Comparison of ENCODE assay signal across 8 cellular contexts in the genomic region with DNA sequence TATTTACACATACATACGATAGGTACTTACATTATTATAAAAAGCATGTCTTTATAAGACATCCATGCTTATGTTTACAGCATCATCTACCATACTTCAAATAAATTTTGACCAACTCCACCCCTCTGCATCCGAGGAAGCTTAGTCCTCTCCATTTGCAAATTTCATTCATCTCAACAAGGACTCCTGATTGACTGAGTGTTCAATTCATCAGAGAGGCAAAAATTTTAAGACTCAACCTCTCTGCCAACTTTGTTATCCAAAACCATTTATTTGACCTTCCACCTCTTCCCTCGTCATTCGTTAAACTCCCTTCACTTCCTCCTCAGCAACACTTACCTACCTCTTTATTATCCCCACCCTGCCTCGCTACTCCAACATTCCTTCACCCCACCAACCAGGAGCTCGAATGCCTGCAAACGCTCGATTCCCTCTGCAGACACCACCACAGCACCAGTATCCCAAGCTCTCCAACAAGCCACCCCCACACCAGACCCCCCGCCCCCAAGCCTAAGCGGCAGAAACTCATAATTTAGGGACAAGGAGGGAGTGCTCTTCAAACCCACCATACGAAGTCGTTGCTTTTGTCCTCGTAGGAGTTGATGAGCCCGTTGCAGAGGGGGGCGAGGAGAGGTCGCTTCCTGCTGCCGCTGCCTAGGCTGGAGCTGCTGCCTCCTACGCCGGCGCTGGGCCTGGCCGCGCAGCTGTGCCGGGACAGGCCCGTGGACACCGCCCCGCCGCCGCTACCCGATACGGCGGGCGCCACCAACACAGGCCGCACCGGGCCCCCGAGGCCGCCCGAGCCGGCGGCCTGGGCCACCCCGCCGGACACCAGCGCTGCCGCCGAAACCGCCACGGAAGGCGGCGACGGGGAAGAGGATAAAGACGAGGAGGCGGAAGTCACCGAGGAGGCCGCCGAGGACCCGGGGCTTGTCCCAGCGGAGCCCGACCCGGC. TPM values are rescaled to one million over a fixed set of nuclear protein-coding genes. Genes with fewer than 3 reads are reported as not detected.
A peak's percentile ranks its signal among the peaks of the same experiment; 100 is the strongest.
DNase-seq lines count a peak whose midpoint lies in the region; ATAC-seq, FAIRE-seq and TF ChIP-seq lines count a peak whose summit lies in the region.

No MANE protein-coding gene starts in this region.

- H3K9me3 ChIP-seq in A549 (no peaks in the 10 kb centered on the region), tibial artery (no peaks in the 10 kb centered on the region)

- no peaks in the 10 kb centered on the region for H3K27me3 Mint-ChIP-seq in activated T-cell treated with anti-CD3 and anti-CD28 coated beads, Interleukin-2, amount 50 U/mL, for 4 hours (ENCODE audit: low read depth)
- H3K27me3 Mint-ChIP-seq in naive thymus-derived CD8-positive, alpha-beta T cell: peaks cover 0 to 4% (median 0%) of the 10 kb centered on the region in 5 donors

- WGBS in A549 (ENCODE audit: missing lambda C conversion rate): 2% methylated on average over 20 of the region's 58 CpGs

- POLR2A ChIA-PET in A549 (lab: Yijun Ruan, JAX): no interaction called here
- POLR2A ChIA-PET in naive thymus-derived CD8-positive, alpha-beta T cell (lab: Charles Lee): no interaction called here

- TF ChIP-seq POLR2A in A549 (IDR thresholded peaks at IDR 0.05; ENCODE audit: low read length): no peak

- H3K4me2 ChIP-seq in A549: peak overlapping the region; percentile 74

- H3K27ac Mint-ChIP-seq in naive thymus-derived CD8-positive, alpha-beta T cell: peak overlapping the region; percentile 69 to 99 (median 95)

- H3K9me3 Mint-ChIP-seq in activated T-cell treated with anti-CD3 and anti-CD28 coated beads, Interleukin-2, amount 50 U/mL, for 4 hours: no peaks in the 10 kb centered on the region
- no peaks in the 10 kb centered on the region for H3K9me3 Mint-ChIP-seq in naive thymus-derived CD8-positive, alpha-beta T cell

- TF ChIP-seq CTCF in A549 (IDR thresholded peaks at IDR 0.05) (no peak), GM06990 (IDR thresholded peaks at IDR 0.05; ENCODE audit: insufficient read depth, low read length, poor library complexity, severe bottlenecking) (no peak), fibroblast of mammary gland (conservative IDR thresholded peaks at IDR 0.05; ENCODE audit: control insufficient read depth, insufficient read depth, low read depth, low read length) (no peak), tibial artery (IDR thresholded peaks at IDR 0.05) (no peak)

- H3K4me3 ChIP-seq in A549: peak overlapping the region; percentile 86
- peak overlapping the region; percentile 77 for H3K4me3 ChIP-seq in GM06990 (replicated peaks; ENCODE audit: low read depth, low read length)
- H3K4me3 ChIP-seq in fibroblast of mammary gland (ENCODE audit: control insufficient read depth, low read depth, low read length): peak overlapping the region; percentile 78
- peak overlapping the region; percentile 89 to 95 for H3K4me3 ChIP-seq in tibial artery

- no peak for TF ChIP-seq EP300 in A549 (IDR thresholded peaks at IDR 0.05)

- DNase-seq in A549 (ENCODE audit: low read depth in 1 of 2, low spot score in 1 of 2) (peak; percentile 25 to 52), GM06990 (ENCODE audit: extremely low read depth, insufficient read length) (no peak), NCI-H1694 (lab: John Stamatoyannopoulos, UW) (peak; percentile 28), fibroblast of mammary gland (ENCODE audit: low read depth) (peak; percentile 24), tibial artery (peak in 1 of 2 donors; percentile 67)
- peak; percentile 20 for DNase-seq in activated T-cell treated with anti-CD3 and anti-CD28 coated beads, Interleukin-2, amount 50 U/mL, for 4 hours
- DNase-seq in naive thymus-derived CD8-positive, alpha-beta T cell: peak in 5 of 10 donors; percentile 40 to 68 (median 49)

- H3K4me1 ChIP-seq in A549 (peaks cover 17% of the 10 kb centered on the region; the same call in 2 of the 3 replicates), tibial artery (peaks cover 0 to 42% (median 22%) of the 10 kb centered on the region in 4 donors)

- H3K36me3 ChIP-seq in GM06990 (ENCODE audit: control insufficient read depth, insufficient read depth, low read length) (no peaks in the 10 kb centered on the region), tibial artery (no peaks in the 10 kb centered on the region)

- peak overlapping the region; percentile 99 for H3K4me3 Mint-ChIP-seq in activated T-cell treated with anti-CD3 and anti-CD28 coated beads, Interleukin-2, amount 50 U/mL, for 4 hours
- H3K4me3 Mint-ChIP-seq in naive thymus-derived CD8-positive, alpha-beta T cell: peak overlapping the region; percentile 86 to 100 (median 98)

- H3K27me3 ChIP-seq in GM06990 (replicated peaks; ENCODE audit: control insufficient read depth, insufficient read depth, low read length) (no peaks in the 10 kb centered on the region), tibial artery (no peaks in the 10 kb centered on the region)

- TF ChIP-seq RAD21 in A549 (conservative IDR thresholded peaks at IDR 0.05 in 1 of 2, IDR thresholded peaks at IDR 0.05 in 1 of 2): no peak

- FAIRE-seq in A549 (lab: Jason Lieb, UNC): no peak

- peaks cover 6% of the 10 kb centered on the region for H3K36me3 Mint-ChIP-seq in activated T-cell treated with anti-CD3 and anti-CD28 coated beads, Interleukin-2, amount 50 U/mL, for 4 hours (ENCODE audit: insufficient read depth)
- H3K36me3 Mint-ChIP-seq in naive thymus-derived CD8-positive, alpha-beta T cell: peaks cover 0 to 5% (median 4%) of the 10 kb centered on the region in 3 donors

- H3K27ac ChIP-seq in A549 (peak overlapping the region; percentile 92 to 96), tibial artery (peak overlapping the region; percentile 93 to 97)

- intact Hi-C loops in tibial artery (cut with DNase I; ENCODE audit: low total_unique reads): no loop called here

- CTCF ChIA-PET in A549 (lab: Yijun Ruan, JAX): no interaction called here

- peak; percentile 62 to 67 for ATAC-seq in A549
- peak; percentile 18 for ATAC-seq in HG02678 (IDR thresholded peaks at IDR 0.05; ENCODE audit: unreplicated experiment)
- ATAC-seq in activated T-cell treated with anti-CD3 and anti-CD28 coated beads, Interleukin-2, amount 50 U/mL, for 4 hours: peak; percentile 19 to 24
- ATAC-seq in naive thymus-derived CD8-positive, alpha-beta T cell: peak; percentile 26 to 29

- H3K4me1 Mint-ChIP-seq in activated T-cell treated with anti-CD3 and anti-CD28 coated beads, Interleukin-2, amount 50 U/mL, for 4 hours (ENCODE audit: low read depth): peaks cover 40% of the 10 kb centered on the region
- peaks cover 28 to 62% (median 50%) of the 10 kb centered on the region in 4 donors for H3K4me1 Mint-ChIP-seq in naive thymus-derived CD8-positive, alpha-beta T cell

TF ChIP-seq in A549, 52 proteins besides CTCF, POLR2A, EP300 and RAD21:
- no peak for TF ChIP-seq ESRRA (IDR thresholded peaks at IDR 0.05; ENCODE audit: borderline replicate concordance, low read length)
- TF ChIP-seq PHF8 (IDR thresholded peaks at IDR 0.05; ENCODE audit: borderline replicate concordance, low read depth): peak; percentile 28; the same call in 1 of the 2 replicates

RNA-seq across cellular contexts. Expression of a gene that starts 0.8 kb away (rescaled TPM):
- polyA plus RNA-seq in A549 (2011; rRNA removed) (37.9 and 42.0 TPM in 2 replicates), A549 (2017; fragmentation: RNase III; extraction: RNeasy Plus Mini Kit Qiagen cat#74134 plus additional on column Dnase treatment) (21.1 to 21.9 TPM (median 21.6 TPM) in 3 replicates)
- polyA plus RNA-seq in A549 (2012; cell fraction: cytosol; rRNA removed): 8.5 and 9.5 TPM in 2 replicates
- 5.3 and 6.8 TPM in 2 replicates for polyA plus RNA-seq in A549 (2012; cell fraction: nucleus; rRNA removed)
- polyA minus RNA-seq in A549 (2011; rRNA and poly(A)+ RNA removed): 33.3 and 33.6 TPM in 2 replicates
- 10 to 100 TPM; 36.2 to 41.2 (median 39.3) TPM for total RNA-seq in activated T-cell treated with anti-CD3 and anti-CD28 coated beads, Interleukin-2, amount 50 U/mL, for 4 hours
- 10 to 100 TPM; 42.7 to 47.3 TPM for total RNA-seq in naive thymus-derived CD8-positive, alpha-beta T cell
- 10 to 100 TPM; 32.1 to 43.5 (median 33.0) TPM for polyA plus RNA-seq in naive thymus-derived CD8-positive, alpha-beta T cell
